In the genomic region with DNA sequence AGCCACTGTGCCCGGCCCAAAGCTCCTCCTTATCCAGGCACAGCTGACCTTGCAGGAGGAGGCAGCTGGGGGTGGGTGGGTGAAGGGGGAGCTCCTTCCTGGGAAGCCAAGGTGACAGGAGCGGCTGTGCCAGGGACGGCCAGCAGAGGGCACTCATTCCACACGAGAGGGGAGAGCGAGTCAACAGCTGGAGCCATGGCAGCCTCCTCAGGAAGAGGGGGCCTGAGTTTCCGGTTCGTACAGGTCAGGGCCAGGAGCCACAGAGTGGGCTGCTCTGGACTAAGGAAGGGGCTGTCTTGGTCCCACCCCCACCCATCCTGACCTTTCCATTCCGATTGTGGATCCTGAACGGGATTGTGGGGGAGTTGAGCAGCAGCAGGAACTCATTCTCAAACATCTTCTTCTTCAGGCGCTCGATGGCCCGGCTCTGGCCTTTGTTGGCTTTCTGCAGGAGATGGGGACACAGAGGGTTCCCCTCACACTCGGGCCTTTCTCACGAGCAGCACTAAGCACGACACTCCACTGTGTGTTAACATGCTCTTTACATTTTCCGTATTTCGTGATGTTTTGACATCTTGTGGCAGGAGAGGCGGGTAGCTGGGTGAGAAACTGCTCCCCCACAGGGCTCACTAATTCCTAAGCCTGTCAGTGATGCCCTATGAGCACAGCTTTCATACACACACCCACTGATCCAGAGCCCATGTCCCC, we compare ENCODE assay signal across 8 cellular contexts.
A peak's percentile ranks its signal among the peaks of the same experiment; 100 is the strongest.
DNase-seq lines count a peak whose midpoint lies in the region; ATAC-seq and TF ChIP-seq lines count a peak whose summit lies in the region.

No MANE protein-coding gene starts in this region.

- peak; percentile 56 for ATAC-seq in left lung
- no peak for ATAC-seq in thoracic aorta (ENCODE audit: insufficient number of reproducible peaks, low FRiP score, low read depth)
- no peak for ATAC-seq in GM18517 (IDR thresholded peaks at IDR 0.05; ENCODE audit: unreplicated experiment)

- H3K4me3 ChIP-seq in SJSA1 (no peak overlapping the region), left lung (no peak overlapping the region), thoracic aorta (no peak overlapping the region)

- DNase-seq in stimulated activated naive CD4-positive, alpha-beta T cell treated with Interleukin-2 at 50 U/mL for 16 hours (lab: John Stamatoyannopoulos, UW): peak; percentile 30
- DNase-seq in stimulated activated naive CD4-positive, alpha-beta T cell (lab: John Stamatoyannopoulos, UW): no peak
- DNase-seq in SJSA1 (ENCODE audit: low read depth in 1 of 2, low spot score in 2 of 2): peak; percentile 66 to 83
- peak; percentile 28 for DNase-seq in amniotic epithelial cell (ENCODE audit: low read depth)
- peak in 1 of 2 donors; percentile 94 for DNase-seq in left lung
- no peak for DNase-seq in thoracic aorta (ENCODE audit: low spot score)
- no peak for DNase-seq in AG08396 (ENCODE audit: low spot score)

- H3K9me3 ChIP-seq in SJSA1 (replicated peaks) (no peaks in the 10 kb centered on the region), left lung (no peaks in the 10 kb centered on the region), thoracic aorta (no peaks in the 10 kb centered on the region)

- no peaks in the 10 kb centered on the region for H3K27me3 ChIP-seq in SJSA1 (replicated peaks)
- no peaks in the 10 kb centered on the region for H3K27me3 ChIP-seq in left lung
- no peaks in the 10 kb centered on the region for H3K27me3 ChIP-seq in thoracic aorta (replicated peaks; ENCODE audit: insufficient read depth)

- H3K4me1 ChIP-seq in SJSA1 (replicated peaks) (peaks cover 12% of the 10 kb centered on the region), left lung (peaks cover 0 to 29% of the 10 kb centered on the region in 2 donors), thoracic aorta (ENCODE audit: control insufficient read depth in 1 of 2, low read depth in 2 of 2) (peaks cover 0 to 5% of the 10 kb centered on the region in 2 donors)

- no peak overlapping the region for H3K27ac ChIP-seq in SJSA1
- H3K27ac ChIP-seq in left lung: no peak overlapping the region
- no peak overlapping the region for H3K27ac ChIP-seq in thoracic aorta

- TF ChIP-seq CTCF in left lung (IDR thresholded peaks at IDR 0.05): peak; percentile 39 to 91
- TF ChIP-seq CTCF in thoracic aorta (IDR thresholded peaks at IDR 0.05): peak; percentile 54

- H3K36me3 ChIP-seq in SJSA1: peaks cover 43% of the 10 kb centered on the region
- peaks cover 0 to 82% of the 10 kb centered on the region in 2 donors for H3K36me3 ChIP-seq in left lung
- peaks cover 63% of the 10 kb centered on the region for H3K36me3 ChIP-seq in thoracic aorta

- intact Hi-C loops in left lung (cut with DNase I): no loop called here

Comparison
In these comparisons a context has a peak if more than half of its experiments do, and no peak if none do; other contexts are left out.
1. DNase-seq: peak in stimulated activated naive CD4-positive, alpha-beta T cell treated with Interleukin-2 at 50 U/mL for 16 hours (single experiment), SJSA1 (2 of 2) and amniotic epithelial cell (single experiment); none in stimulated activated naive CD4-positive, alpha-beta T cell (0 of 6), thoracic aorta (single experiment) and AG08396 (single experiment).